In the genomic region with DNA sequence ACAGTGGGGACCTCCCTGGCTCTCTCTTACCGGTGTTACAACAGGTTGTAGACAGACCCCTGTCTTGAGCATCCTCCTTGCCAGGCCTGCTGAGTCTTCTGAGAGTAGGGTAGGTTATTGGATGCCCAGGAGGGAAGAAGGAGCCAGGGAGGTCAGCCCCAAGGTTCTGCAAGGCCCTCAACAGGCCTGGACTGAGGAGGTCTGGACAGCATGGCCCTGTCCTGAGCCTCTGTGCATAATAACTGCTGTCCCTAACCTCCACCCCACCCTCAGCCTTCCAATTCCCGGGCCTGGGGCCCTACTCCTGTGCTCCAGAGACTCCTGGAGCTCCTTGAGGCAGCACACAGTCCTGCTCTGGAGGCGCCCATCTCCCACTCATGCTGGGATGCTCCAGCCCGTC, we compare ENCODE assay signal across 1 cellular context.
TF ChIP-seq lines count a peak whose summit lies in the region.

No MANE protein-coding gene starts in this region.

TF ChIP-seq in GM23338, 12 proteins besides CTCF, POLR2A, EP300 and RAD21 (continued from another document):
- TF ChIP-seq NANOG (IDR thresholded peaks at IDR 0.05; ENCODE audit: borderline replicate concordance) (no peak), ETS1 (IDR thresholded peaks at IDR 0.05) (no peak), EZH2 (IDR thresholded peaks at IDR 0.05; ENCODE audit: low read depth, unreplicated experiment) (no peak), POLR2AphosphoS5 (IDR thresholded peaks at IDR 0.05; ENCODE audit: low read depth) (no peak), ZNF114 (CRISPR knock-in tag; IDR thresholded peaks at IDR 0.05) (no peak)
- TF ChIP-seq, protein P1, sequence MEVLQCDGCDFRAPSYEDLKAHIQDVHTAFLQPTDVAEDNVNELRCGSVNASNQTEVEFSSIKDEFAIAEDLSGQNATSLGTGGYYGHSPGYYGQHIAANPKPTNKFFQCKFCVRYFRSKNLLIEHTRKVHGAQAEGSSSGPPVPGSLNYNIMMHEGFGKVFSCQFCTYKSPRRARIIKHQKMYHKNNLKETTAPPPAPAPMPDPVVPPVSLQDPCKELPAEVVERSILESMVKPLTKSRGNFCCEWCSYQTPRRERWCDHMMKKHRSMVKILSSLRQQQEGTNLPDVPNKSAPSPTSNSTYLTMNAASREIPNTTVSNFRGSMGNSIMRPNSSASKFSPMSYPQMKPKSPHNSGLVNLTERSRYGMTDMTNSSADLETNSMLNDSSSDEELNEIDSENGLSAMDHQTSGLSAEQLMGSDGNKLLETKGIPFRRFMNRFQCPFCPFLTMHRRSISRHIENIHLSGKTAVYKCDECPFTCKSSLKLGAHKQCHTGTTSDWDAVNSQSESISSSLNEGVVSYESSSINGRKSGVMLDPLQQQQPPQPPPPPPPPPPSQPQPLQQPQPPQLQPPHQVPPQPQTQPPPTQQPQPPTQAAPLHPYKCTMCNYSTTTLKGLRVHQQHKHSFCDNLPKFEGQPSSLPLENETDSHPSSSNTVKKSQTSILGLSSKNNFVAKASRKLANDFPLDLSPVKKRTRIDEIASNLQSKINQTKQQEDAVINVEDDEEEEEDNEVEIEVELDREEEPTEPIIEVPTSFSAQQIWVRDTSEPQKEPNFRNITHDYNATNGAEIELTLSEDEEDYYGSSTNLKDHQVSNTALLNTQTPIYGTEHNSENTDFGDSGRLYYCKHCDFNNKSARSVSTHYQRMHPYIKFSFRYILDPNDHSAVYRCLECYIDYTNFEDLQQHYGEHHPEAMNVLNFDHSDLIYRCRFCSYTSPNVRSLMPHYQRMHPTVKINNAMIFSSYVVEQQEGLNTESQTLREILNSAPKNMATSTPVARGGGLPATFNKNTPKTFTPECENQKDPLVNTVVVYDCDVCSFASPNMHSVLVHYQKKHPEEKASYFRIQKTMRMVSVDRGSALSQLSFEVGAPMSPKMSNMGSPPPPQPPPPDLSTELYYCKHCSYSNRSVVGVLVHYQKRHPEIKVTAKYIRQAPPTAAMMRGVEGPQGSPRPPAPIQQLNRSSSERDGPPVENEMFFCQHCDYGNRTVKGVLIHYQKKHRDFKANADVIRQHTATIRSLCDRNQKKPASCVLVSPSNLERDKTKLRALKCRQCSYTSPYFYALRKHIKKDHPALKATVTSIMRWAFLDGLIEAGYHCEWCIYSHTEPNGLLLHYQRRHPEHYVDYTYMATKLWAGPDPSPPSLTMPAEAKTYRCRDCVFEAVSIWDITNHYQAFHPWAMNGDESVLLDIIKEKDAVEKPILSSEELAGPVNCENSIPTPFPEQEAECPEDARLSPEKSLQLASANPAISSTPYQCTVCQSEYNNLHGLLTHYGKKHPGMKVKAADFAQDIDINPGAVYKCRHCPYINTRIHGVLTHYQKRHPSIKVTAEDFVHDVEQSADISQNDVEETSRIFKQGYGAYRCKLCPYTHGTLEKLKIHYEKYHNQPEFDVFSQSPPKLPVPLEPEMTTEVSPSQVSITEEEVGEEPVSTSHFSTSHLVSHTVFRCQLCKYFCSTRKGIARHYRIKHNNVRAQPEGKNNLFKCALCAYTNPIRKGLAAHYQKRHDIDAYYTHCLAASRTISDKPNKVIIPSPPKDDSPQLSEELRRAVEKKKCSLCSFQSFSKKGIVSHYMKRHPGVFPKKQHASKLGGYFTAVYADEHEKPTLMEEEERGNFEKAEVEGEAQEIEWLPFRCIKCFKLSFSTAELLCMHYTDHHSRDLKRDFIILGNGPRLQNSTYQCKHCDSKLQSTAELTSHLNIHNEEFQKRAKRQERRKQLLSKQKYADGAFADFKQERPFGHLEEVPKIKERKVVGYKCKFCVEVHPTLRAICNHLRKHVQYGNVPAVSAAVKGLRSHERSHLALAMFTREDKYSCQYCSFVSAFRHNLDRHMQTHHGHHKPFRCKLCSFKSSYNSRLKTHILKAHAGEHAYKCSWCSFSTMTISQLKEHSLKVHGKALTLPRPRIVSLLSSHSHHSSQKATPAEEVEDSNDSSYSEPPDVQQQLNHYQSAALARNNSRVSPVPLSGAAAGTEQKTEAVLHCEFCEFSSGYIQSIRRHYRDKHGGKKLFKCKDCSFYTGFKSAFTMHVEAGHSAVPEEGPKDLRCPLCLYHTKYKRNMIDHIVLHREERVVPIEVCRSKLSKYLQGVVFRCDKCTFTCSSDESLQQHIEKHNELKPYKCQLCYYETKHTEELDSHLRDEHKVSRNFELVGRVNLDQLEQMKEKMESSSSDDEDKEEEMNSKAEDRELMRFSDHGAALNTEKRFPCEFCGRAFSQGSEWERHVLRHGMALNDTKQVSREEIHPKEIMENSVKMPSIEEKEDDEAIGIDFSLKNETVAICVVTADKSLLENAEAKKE (CRISPR knock-in tag; IDR thresholded peaks at IDR 0.05), result no peak
